Comparison of ENCODE assay signal across 8 cellular contexts in genomic region chr20:57351042-57351783, GRCh38. TPM values are rescaled to one million over a fixed set of nuclear protein-coding genes. Genes with fewer than 3 reads are reported as not detected.
DNase-seq lines count a peak whose midpoint lies in the region; ATAC-seq, FAIRE-seq and TF ChIP-seq lines count a peak whose summit lies in the region.

Gene RAE1, plus strand, starts transcription at chr20:57351255. Its CDS starts 2,784 bp downstream, at chr20:57354039.

- H3K9ac ChIP-seq in SU-DHL-6 (ENCODE audit: low read length): peak within 1 kb of the TSS; percentile 90

- intact Hi-C loops in Right ventricle myocardium superior (cut with DNase I) (no loop called here), pancreas (cut with DNase I) (no loop called here), thyroid gland (cut with DNase I) (no loop called here)

- no peak for FAIRE-seq in pancreas (lab: Jason Lieb, UNC)

- H3K9me3 Mint-ChIP-seq in activated naive CD8-positive, alpha-beta T cell treated with anti-CD3 and anti-CD28 coated beads, Interleukin-2, amount 10 ng/mL, durations not matched to agents 7 days and 5 days: no peaks in the 10 kb centered on the region

- peak within 1 kb of the TSS; percentile 97 for H3K4me3 Mint-ChIP-seq in activated naive CD8-positive, alpha-beta T cell treated with anti-CD3 and anti-CD28 coated beads, Interleukin-2, amount 10 ng/mL, durations not matched to agents 7 days and 5 days

- H3K27ac Mint-ChIP-seq in activated naive CD8-positive, alpha-beta T cell treated with anti-CD3 and anti-CD28 coated beads, Interleukin-2, amount 10 ng/mL, durations not matched to agents 7 days and 5 days: peak within 1 kb of the TSS; percentile 74

- POLR2A ChIA-PET in activated naive CD8-positive, alpha-beta T cell treated with anti-CD3 and anti-CD28 coated beads, Interleukin-2, amount 10 ng/mL, durations not matched to agents 7 days and 5 days (lab: Charles Lee): interaction anchor here (0.9 kb wide), 1 partner anchor 42 kb away, joined by 5 read pairs; no protein-coding TSS in a partner anchor

- no peaks in the 10 kb centered on the region for H3K9me2 ChIP-seq in SU-DHL-6 (replicated peaks; ENCODE audit: insufficient read depth, low read length)

- H3K4me3 ChIP-seq in GM06990 (replicated peaks; ENCODE audit: low read depth, low read length) (peak within 1 kb of the TSS; percentile 85), SU-DHL-6 (ENCODE audit: insufficient read depth, low read length, poor library complexity, severe bottlenecking) (peak within 1 kb of the TSS; percentile 93), pancreas (peak within 1 kb of the TSS; percentile 85 to 99 (median 94)), thyroid gland (replicated peaks in 1 of 3) (peak within 1 kb of the TSS; percentile 65 to 95 (median 90))

- DNase-seq in GM06990 (ENCODE audit: extremely low read depth, insufficient read length) (peak; percentile 87), NCI-H1417 (lab: John Stamatoyannopoulos, UW) (peak; percentile 91 to 97 (median 94)), Right ventricle myocardium superior (peak; percentile 94), pancreas (peak; percentile 85 to 95 (median 90)), thyroid gland (peak; percentile 90 to 92)
- DNase-seq in activated naive CD8-positive, alpha-beta T cell treated with anti-CD3 and anti-CD28 coated beads, Interleukin-2, amount 10 ng/mL, durations not matched to agents 7 days and 5 days: peak; percentile 89

- H3K9me3 ChIP-seq in SU-DHL-6 (ENCODE audit: insufficient read depth, low read length) (no peaks in the 10 kb centered on the region), pancreas (no peaks in the 10 kb centered on the region), thyroid gland (no peaks in the 10 kb centered on the region)

- H3K4me1 Mint-ChIP-seq in activated naive CD8-positive, alpha-beta T cell treated with anti-CD3 and anti-CD28 coated beads, Interleukin-2, amount 10 ng/mL, durations not matched to agents 7 days and 5 days: peaks cover 10% of the 10 kb centered on the region

- TF ChIP-seq POLR2A in thyroid gland (IDR thresholded peaks at IDR 0.05): peak in 1 of 2 donors; percentile 57

- H3K27me3 ChIP-seq in GM06990 (replicated peaks; ENCODE audit: control insufficient read depth, insufficient read depth, low read length) (no peaks in the 10 kb centered on the region), SU-DHL-6 (ENCODE audit: low read length) (no peaks in the 10 kb centered on the region), pancreas (no peaks in the 10 kb centered on the region), thyroid gland (no peaks in the 10 kb centered on the region)

- ATAC-seq in HG02623 (IDR thresholded peaks at IDR 0.05; ENCODE audit: unreplicated experiment) (peak; percentile 70), Right ventricle myocardium superior (ENCODE audit: poor library complexity) (peak; percentile 94), pancreas (peak; percentile 93 to 98 (median 96))
- ATAC-seq in activated naive CD8-positive, alpha-beta T cell treated with anti-CD3 and anti-CD28 coated beads, Interleukin-2, amount 10 ng/mL, durations not matched to agents 7 days and 5 days (ENCODE audit: low read depth): peak; percentile 85

- H3K79me2 ChIP-seq in SU-DHL-6 (ENCODE audit: insufficient read depth, low read length): peaks cover 33% of the 10 kb centered on the region

- H3K36me3 ChIP-seq in GM06990 (ENCODE audit: control insufficient read depth, insufficient read depth, low read length) (peaks cover 8% of the 10 kb centered on the region), SU-DHL-6 (ENCODE audit: low read length) (peaks cover 5% of the 10 kb centered on the region; the same call in 1 of the 2 replicates), pancreas (peaks cover 0 to 22% (median 0%) of the 10 kb centered on the region in 3 donors), thyroid gland (peaks cover 11 to 21% of the 10 kb centered on the region in 2 donors)

- peak within 1 kb of the TSS; percentile 77 for H3K4me2 ChIP-seq in SU-DHL-6 (ENCODE audit: low read depth, low read length, poor library complexity, severe bottlenecking)

- H3K27me3 Mint-ChIP-seq in activated naive CD8-positive, alpha-beta T cell treated with anti-CD3 and anti-CD28 coated beads, Interleukin-2, amount 10 ng/mL, durations not matched to agents 7 days and 5 days: peaks cover 1% of the 10 kb centered on the region

- H3K27ac ChIP-seq in SU-DHL-6 (ENCODE audit: low read depth, low read length): peak within 1 kb of the TSS; percentile 40
- H3K27ac ChIP-seq in pancreas: peak within 1 kb of the TSS; percentile 57 to 68 (median 64)
- peak within 1 kb of the TSS; percentile 77 to 82 (median 82) for H3K27ac ChIP-seq in thyroid gland

- H3K4me1 ChIP-seq in pancreas (peaks cover 0 to 7% (median 0%) of the 10 kb centered on the region in 3 donors), thyroid gland (peaks cover 0 to 9% of the 10 kb centered on the region in 2 donors)

- peaks cover 11% of the 10 kb centered on the region; the same call in 1 of the 2 replicates for H3F3A ChIP-seq in SU-DHL-6 (ENCODE audit: insufficient read depth)

- 0% methylated on average over 64 of the region's 64 CpGs for WGBS in pancreas, 2 donors
- WGBS in thyroid gland, 2 donors: 0 to 1% methylated on average over 20 to 30 of the region's 64 CpGs

- peaks cover 8% of the 10 kb centered on the region for H3K36me3 Mint-ChIP-seq in activated naive CD8-positive, alpha-beta T cell treated with anti-CD3 and anti-CD28 coated beads, Interleukin-2, amount 10 ng/mL, durations not matched to agents 7 days and 5 days

- TF ChIP-seq CTCF in GM06990 (IDR thresholded peaks at IDR 0.05; ENCODE audit: insufficient read depth, low read length, poor library complexity, severe bottlenecking) (no peak), SU-DHL-6 (IDR thresholded peaks at IDR 0.05; ENCODE audit: insufficient read depth, low read length, poor library complexity, severe bottlenecking) (no peak), pancreas (IDR thresholded peaks at IDR 0.05) (no peak), thyroid gland (IDR thresholded peaks at IDR 0.05) (no peak)

- no peaks in the 10 kb centered on the region; the same call in 1 of the 2 replicates for H4K20me1 ChIP-seq in SU-DHL-6 (ENCODE audit: low read depth, low read length)

- H2AFZ ChIP-seq in SU-DHL-6 (ENCODE audit: low read depth, low read length, severe bottlenecking): peak within 1 kb of the TSS; percentile 83

RNA-seq across cellular contexts. Expression of gene RAE1, which starts in this region (rescaled TPM):
- 10 to 100 TPM; 31.8 to 34.4 TPM for total RNA-seq in activated naive CD8-positive, alpha-beta T cell treated with anti-CD3 and anti-CD28 coated beads, Interleukin-2, amount 10 ng/mL, durations not matched to agents 7 days and 5 days
- total RNA-seq in Right ventricle myocardium superior (13.2 TPM), pancreas (10 to 100 TPM in 1 of 6 donors, 1 to 10 TPM in 5; 4.3 to 11.4 (median 6.6) TPM), thyroid gland (10 to 100 TPM; 17.5 to 26.4 (median 22.3) TPM)
- polyA plus RNA-seq in pancreas: 10 to 100 TPM in 1 of 2 donors, 1 to 10 TPM in 1; 5.7 to 13.5 TPM

Comparison
In these comparisons a context has a peak if more than half of its experiments do, and no peak if none do; other contexts are left out.
1. Peak in every context shown above with its lines: DNase-seq, ATAC-seq, H3K4me3 ChIP-seq and H3K27ac ChIP-seq.